In genomic region chr14:53962954-53963490, GRCh38 we compare ENCODE assay signal across 2 cellular contexts.
TF ChIP-seq lines count a peak whose summit lies in the region.

No MANE protein-coding gene starts in this region.

TF ChIP-seq in H1, 55 proteins besides CTCF, POLR2A, EP300 and RAD21:
- TF ChIP-seq JUN (IDR thresholded peaks at IDR 0.05; ENCODE audit: low read depth, low read length): no peak
- TF ChIP-seq RBBP5 (IDR thresholded peaks at IDR 0.05; ENCODE audit: borderline replicate concordance, low read depth, low read length): peak; percentile 81; the same call in 1 of the 2 replicates
- TF ChIP-seq MAX (IDR thresholded peaks at IDR 0.05): peak; percentile 90; the same call in 1 of the 2 replicates

TF ChIP-seq in SK-N-SH, 30 proteins besides CTCF, POLR2A, EP300 and RAD21:
- TF ChIP-seq TCF12 (IDR thresholded peaks at IDR 0.05) (no peak), RCOR1 (IDR thresholded peaks at IDR 0.05; ENCODE audit: low read length) (no peak), JUND (IDR thresholded peaks at IDR 0.05) (no peak), MEF2A (IDR thresholded peaks at IDR 0.05; ENCODE audit: borderline replicate concordance, low read depth) (no peak)
- TF ChIP-seq, protein P1, sequence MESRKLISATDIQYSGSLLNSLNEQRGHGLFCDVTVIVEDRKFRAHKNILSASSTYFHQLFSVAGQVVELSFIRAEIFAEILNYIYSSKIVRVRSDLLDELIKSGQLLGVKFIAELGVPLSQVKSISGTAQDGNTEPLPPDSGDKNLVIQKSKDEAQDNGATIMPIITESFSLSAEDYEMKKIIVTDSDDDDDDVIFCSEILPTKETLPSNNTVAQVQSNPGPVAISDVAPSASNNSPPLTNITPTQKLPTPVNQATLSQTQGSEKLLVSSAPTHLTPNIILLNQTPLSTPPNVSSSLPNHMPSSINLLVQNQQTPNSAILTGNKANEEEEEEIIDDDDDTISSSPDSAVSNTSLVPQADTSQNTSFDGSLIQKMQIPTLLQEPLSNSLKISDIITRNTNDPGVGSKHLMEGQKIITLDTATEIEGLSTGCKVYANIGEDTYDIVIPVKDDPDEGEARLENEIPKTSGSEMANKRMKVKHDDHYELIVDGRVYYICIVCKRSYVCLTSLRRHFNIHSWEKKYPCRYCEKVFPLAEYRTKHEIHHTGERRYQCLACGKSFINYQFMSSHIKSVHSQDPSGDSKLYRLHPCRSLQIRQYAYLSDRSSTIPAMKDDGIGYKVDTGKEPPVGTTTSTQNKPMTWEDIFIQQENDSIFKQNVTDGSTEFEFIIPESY (IDR thresholded peaks at IDR 0.05; ENCODE audit: borderline replicate concordance, low read depth): no peak
TF ChIP-seq in SK-N-SH: peak in this region for 0.
